8 cellular contexts compared by ENCODE assay signal in genomic region chr17:7219434-7219811, GRCh38. TPM values are rescaled to one million over a fixed set of nuclear protein-coding genes. Genes with fewer than 3 reads are reported as not detected.
A peak's percentile ranks its signal among the peaks of the same experiment; 100 is the strongest.
DNase-seq lines count a peak whose midpoint lies in the region; ATAC-seq and TF ChIP-seq lines count a peak whose summit lies in the region.

No MANE protein-coding gene starts in this region.

- H3K4me3 ChIP-seq in DOHH2 (ENCODE audit: low read length) (peak overlapping the region; percentile 73), SJCRH30 (peak overlapping the region; percentile 78), esophagus squamous epithelium (peak overlapping the region; percentile 61 to 99 (median 94)), trophoblast cell (ENCODE audit: low read depth, low read length) (peak overlapping the region; percentile 97)

- peak overlapping the region; percentile 44 for H2AK5ac ChIP-seq in trophoblast cell (ENCODE audit: low read length)

- H3K27me3 ChIP-seq in DOHH2 (ENCODE audit: control insufficient read depth, low read length) (no peaks in the 10 kb centered on the region), SJCRH30 (no peaks in the 10 kb centered on the region), esophagus squamous epithelium (no peaks in the 10 kb centered on the region), trophoblast cell (ENCODE audit: insufficient read depth, low read length) (no peaks in the 10 kb centered on the region)

- peak overlapping the region; percentile 99 for H4K91ac ChIP-seq in trophoblast cell (ENCODE audit: low read depth, low read length)

- H3K79me2 ChIP-seq in DOHH2 (ENCODE audit: control insufficient read depth, low read length) (peaks cover 26% of the 10 kb centered on the region), trophoblast cell (ENCODE audit: control insufficient read depth, insufficient read depth, low read length, poor library complexity) (peaks cover 10% of the 10 kb centered on the region)

- TF ChIP-seq CTCF in DOHH2 (IDR thresholded peaks at IDR 0.05; ENCODE audit: low read depth, low read length, poor library complexity, severe bottlenecking) (no peak), esophagus squamous epithelium (IDR thresholded peaks at IDR 0.05) (no peak)

- no peak for DNase-seq in SJCRH30
- DNase-seq in esophagus squamous epithelium (lab: John Stamatoyannopoulos, UW), result no peak
- no peak for DNase-seq in trophoblast cell
- DNase-seq in posterior vena cava (ENCODE audit: low spot score), result no peak
- no peak for DNase-seq in DMS 273 treated with DMSO at 0.1 percent for 48 hours (lab: John Stamatoyannopoulos, UW)
- no peak for DNase-seq in cerebellum (ENCODE audit: low spot score)

- no peak for TF ChIP-seq POLR2A in esophagus squamous epithelium (IDR thresholded peaks at IDR 0.05)

- peak overlapping the region; percentile 32 for H2BK12ac ChIP-seq in trophoblast cell (ENCODE audit: low read length)

- H3K4me1 ChIP-seq in DOHH2 (ENCODE audit: control insufficient read depth, low read length), result peaks cover 61% of the 10 kb centered on the region
- H3K4me1 ChIP-seq in SJCRH30, result peaks cover 33% of the 10 kb centered on the region
- H3K4me1 ChIP-seq in esophagus squamous epithelium, result peaks cover 70 to 97% (median 70%) of the 10 kb centered on the region in 3 donors
- H3K4me1 ChIP-seq in trophoblast cell (ENCODE audit: control insufficient read depth in 1 of 2, insufficient read depth in 2 of 2, low read length in 2 of 2), result peaks cover 50 to 63% of the 10 kb centered on the region in 2 experiments

- peak overlapping the region; percentile 70 for H3K14ac ChIP-seq in trophoblast cell (ENCODE audit: low read length)

- H3K4me2 ChIP-seq in DOHH2 (ENCODE audit: low read length), result peak overlapping the region; percentile 82
- H3K4me2 ChIP-seq in trophoblast cell (ENCODE audit: low read length), result peak overlapping the region; percentile 85

- H3K36me3 ChIP-seq in DOHH2 (ENCODE audit: control insufficient read depth, low read length) (peaks cover 37% of the 10 kb centered on the region), SJCRH30 (peaks cover 7% of the 10 kb centered on the region; the same call in 1 of the 2 replicates), esophagus squamous epithelium (peaks cover 19 to 35% (median 19%) of the 10 kb centered on the region in 3 donors), trophoblast cell (ENCODE audit: control insufficient read depth in 1 of 2, insufficient read depth in 2 of 2, low read length in 2 of 2) (peaks cover 36 to 38% of the 10 kb centered on the region in 2 experiments)

- H2AFZ ChIP-seq in trophoblast cell (ENCODE audit: insufficient read depth, low read length, poor library complexity), result no peak overlapping the region

- intact Hi-C loops in esophagus squamous epithelium (cut with DNase I) (no loop called here), posterior vena cava (cut with DNase I) (no loop called here)

- ATAC-seq in GM19395 (IDR thresholded peaks at IDR 0.05; ENCODE audit: unreplicated experiment), result no peak

- H4K8ac ChIP-seq in trophoblast cell (ENCODE audit: low read depth, low read length), result peak overlapping the region; percentile 68

- WGBS in esophagus squamous epithelium, 2 donors, result 13 to 23% methylated on average over 1 to 2 of the region's 10 CpGs
- no CpG with 5 or more reads among the region's 10 CpGs for WGBS in trophoblast cell (ENCODE audit: extremely low coverage, insufficient coverage, insufficient read length)

- H3K9me2 ChIP-seq in DOHH2 (replicated peaks; ENCODE audit: control insufficient read depth, low read length), result no peaks in the 10 kb centered on the region

- peak overlapping the region; percentile 71 for H3K18ac ChIP-seq in trophoblast cell (ENCODE audit: low read length)

- H3K27ac ChIP-seq in DOHH2 (ENCODE audit: low read depth, low read length), result peak overlapping the region; percentile 43
- H3K27ac ChIP-seq in SJCRH30, result peak overlapping the region; percentile 56; the same call in 1 of the 2 replicates
- peak overlapping the region; percentile 95 to 100 (median 98) for H3K27ac ChIP-seq in esophagus squamous epithelium
- peak overlapping the region; percentile 24 for H3K27ac ChIP-seq in trophoblast cell (ENCODE audit: low read depth, low read length)

- H3K23ac ChIP-seq in trophoblast cell (ENCODE audit: low read length), result no peak overlapping the region

- H3K9ac ChIP-seq in trophoblast cell (ENCODE audit: low read length), result no peak overlapping the region

- peaks cover 26% of the 10 kb centered on the region for H3K79me1 ChIP-seq in trophoblast cell (ENCODE audit: low read length)

- no peaks in the 10 kb centered on the region for H3K9me3 ChIP-seq in DOHH2 (ENCODE audit: control insufficient read depth, insufficient read depth, low read length)
- no peaks in the 10 kb centered on the region for H3K9me3 ChIP-seq in SJCRH30 (replicated peaks)
- H3K9me3 ChIP-seq in esophagus squamous epithelium, result no peaks in the 10 kb centered on the region
- H3K9me3 ChIP-seq in trophoblast cell (ENCODE audit: insufficient read depth, low read depth, low read length), result no peaks in the 10 kb centered on the region

- H4K20me1 ChIP-seq in DOHH2 (ENCODE audit: control insufficient read depth, insufficient read depth, low read depth, low read length), result peaks cover 5% of the 10 kb centered on the region; the same call in 1 of the 2 replicates

- peaks cover 17% of the 10 kb centered on the region for H3F3A ChIP-seq in DOHH2 (ENCODE audit: control insufficient read depth, insufficient read depth)

- H3K4ac ChIP-seq in trophoblast cell (ENCODE audit: low read depth, low read length), result no peak overlapping the region

- H4K12ac ChIP-seq in trophoblast cell (ENCODE audit: low read depth, low read length), result peak overlapping the region; percentile 63

- peak overlapping the region; percentile 50 for H2BK120ac ChIP-seq in trophoblast cell (ENCODE audit: insufficient read depth, low read length, poor library complexity)

- no peak overlapping the region for H2BK5ac ChIP-seq in trophoblast cell (ENCODE audit: low read depth, low read length, poor library complexity)

RNA-seq across cellular contexts. Expression of gene DLG4, which starts 0.2 kb away (rescaled TPM):
- 1.9 and 3.9 TPM in 2 replicates for total RNA-seq in SJCRH30 (2014; rRNA removed; shearing (Covaris generic))
- 10 to 100 TPM in 1 of 4 donors, 1 to 10 TPM in 3; 2.6 to 13.9 (median 6.0) TPM for total RNA-seq in esophagus squamous epithelium
- 14.6 and 15.7 TPM in 2 replicates for polyA plus RNA-seq in trophoblast cell (2013)
- 10 to 100 TPM; 20.8 to 21.2 TPM for total RNA-seq in posterior vena cava
- total RNA-seq in cerebellum, result 77.9 TPM

RNA-seq across cellular contexts. Expression of gene ACADVL, which starts 0.3 kb away (rescaled TPM):
- 44.6 and 64.2 TPM in 2 replicates for total RNA-seq in SJCRH30 (2014; rRNA removed; shearing (Covaris generic))
- total RNA-seq in esophagus squamous epithelium (100 to 1,000 TPM; 453 to 742 (median 464) TPM), posterior vena cava (100 to 1,000 TPM; 444 to 567 TPM), cerebellum (100 TPM)
- polyA plus RNA-seq in trophoblast cell (2013), result 491 and 526 TPM in 2 replicates

RNA-seq across cellular contexts. Expression of gene DVL2, which starts 14.9 kb away (rescaled TPM):
- 33.4 and 39.0 TPM in 2 replicates for total RNA-seq in SJCRH30 (2014; rRNA removed; shearing (Covaris generic))
- total RNA-seq in esophagus squamous epithelium, result 10 to 100 TPM; 21.4 to 58.0 (median 37.3) TPM
- 34.2 and 34.4 TPM in 2 replicates for polyA plus RNA-seq in trophoblast cell (2013)
- 10 to 100 TPM; 21.9 to 26.7 TPM for total RNA-seq in posterior vena cava
- 52.5 TPM for total RNA-seq in cerebellum

RNA-seq across cellular contexts. Expression of gene PHF23, which starts 19.8 kb away (rescaled TPM):
- total RNA-seq in SJCRH30 (2014; rRNA removed; shearing (Covaris generic)), result 28.7 and 30.9 TPM in 2 replicates
- total RNA-seq in esophagus squamous epithelium, result 10 to 100 TPM; 24.7 to 30.6 (median 27.0) TPM
- polyA plus RNA-seq in trophoblast cell (2013), result 127 and 128 TPM in 2 replicates
- 10 to 100 TPM; 20.4 to 27.5 TPM for total RNA-seq in posterior vena cava
- 20.5 TPM for total RNA-seq in cerebellum

RNA-seq across cellular contexts. Expression of gene GABARAP, which starts 22.8 kb away (rescaled TPM):
- 139 and 141 TPM in 2 replicates for total RNA-seq in SJCRH30 (2014; rRNA removed; shearing (Covaris generic))
- total RNA-seq in esophagus squamous epithelium (100 to 1,000 TPM; 172 to 384 (median 197) TPM), posterior vena cava (100 to 1,000 TPM; 341 to 405 TPM), cerebellum (102 TPM)
- 1,014 and 1,021 TPM in 2 replicates for polyA plus RNA-seq in trophoblast cell (2013)

Comparison
In these comparisons a context has a peak if more than half of its experiments do, and no peak if none do; other contexts are left out.
1. H3K27ac ChIP-seq: peak in every context shown above with its lines; median percentile 98 in esophagus squamous epithelium; 56 in SJCRH30; 43 in DOHH2; 24 in trophoblast cell.